In the genomic region with DNA sequence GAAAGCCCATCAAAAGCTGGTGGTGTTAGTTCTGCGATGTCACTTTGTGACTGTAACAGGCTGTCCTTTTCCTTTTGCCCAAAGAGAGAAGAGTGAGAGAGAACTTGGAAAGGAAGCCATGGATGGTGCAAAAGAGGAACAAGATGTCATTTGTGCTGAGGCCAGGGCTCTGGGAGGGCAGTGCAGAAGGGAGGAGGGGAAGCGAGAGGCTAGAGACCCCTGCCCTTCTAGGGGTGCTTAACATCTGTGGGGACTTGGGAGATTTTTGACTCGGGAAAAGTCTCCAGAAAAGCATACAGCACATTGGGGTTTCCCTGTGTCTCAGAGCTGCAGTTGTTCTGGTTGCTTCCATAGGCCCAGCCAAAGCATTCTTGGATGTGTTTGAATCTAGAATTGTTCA, we compare ENCODE assay signal across 16 cellular contexts. TPM values are rescaled to one million over a fixed set of nuclear protein-coding genes. Genes with fewer than 3 reads are reported as not detected.
DNase-seq lines count a peak whose midpoint lies in the region; ATAC-seq and TF ChIP-seq lines count a peak whose summit lies in the region.
"Had no signal": no experiment of that assay in that cellular context is flagged by ENCODE, and none has a peak within 500 bp of the region (broad histone marks: within the 10 kb centered on the region; RNA-seq: fewer than 3 reads in every experiment).

No MANE protein-coding gene starts in this region.

- TF ChIP-seq EP300 in sigmoid colon (IDR thresholded peaks at IDR 0.05) = no peak

- H3K4me1 ChIP-seq in sigmoid colon = no peaks in the 10 kb centered on the region
- H3K4me1 ChIP-seq: BLaER1, Caco-2 had no signal

- H3K9me3 Mint-ChIP-seq in glutamatergic neuron (ENCODE audit: unreplicated experiment) = peaks cover 9% of the 10 kb centered on the region
- H3K9me3 Mint-ChIP-seq in stimulated activated naive CD8-positive, alpha-beta T cell treated with anti-CD3 and anti-CD28 coated beads, Interleukin-15, amount 100 ng/mL, for 72 hours = peaks cover 0 to 13% of the 10 kb centered on the region in 2 donors

- no peak overlapping the region for H3K4me3 Mint-ChIP-seq in glutamatergic neuron (ENCODE audit: unreplicated experiment)
- H3K4me3 Mint-ChIP-seq in stimulated activated naive CD8-positive, alpha-beta T cell treated with anti-CD3 and anti-CD28 coated beads, Interleukin-15, amount 100 ng/mL, for 72 hours = no peak overlapping the region
- H3K4me3 Mint-ChIP-seq: CD8-positive, alpha-beta memory T cell had no signal

- 84 to 88% methylated on average over 3 of the region's 3 CpGs for WGBS in sigmoid colon, 2 donors

- peaks cover 14% of the 10 kb centered on the region for H3K27me3 Mint-ChIP-seq in glutamatergic neuron (ENCODE audit: unreplicated experiment)
- H3K27me3 Mint-ChIP-seq in stimulated activated naive CD8-positive, alpha-beta T cell treated with anti-CD3 and anti-CD28 coated beads, Interleukin-15, amount 100 ng/mL, for 72 hours = peaks cover 58% of the 10 kb centered on the region

- H3K27me3 ChIP-seq in sigmoid colon = no peaks in the 10 kb centered on the region
- H3K27me3 ChIP-seq: BLaER1 had no signal

- intact Hi-C loops in sigmoid colon (cut with DNase I) = no loop called here

- no peaks in the 10 kb centered on the region for H3K9me3 ChIP-seq in sigmoid colon
- H3K9me3 ChIP-seq: BLaER1, Caco-2 had no signal

- H3K27ac ChIP-seq in sigmoid colon = no peak overlapping the region
- H3K27ac ChIP-seq: BLaER1 had no signal

- H3K27ac Mint-ChIP-seq in glutamatergic neuron (ENCODE audit: unreplicated experiment) = peak overlapping the region; percentile 20
- peak overlapping the region in 1 of 2 donors; percentile 49 for H3K27ac Mint-ChIP-seq in stimulated activated naive CD8-positive, alpha-beta T cell treated with anti-CD3 and anti-CD28 coated beads, Interleukin-15, amount 100 ng/mL, for 72 hours

- ATAC-seq in stimulated activated naive CD8-positive, alpha-beta T cell treated with anti-CD3 and anti-CD28 coated beads, Interleukin-15, amount 100 ng/mL, for 72 hours = no peak
- ATAC-seq in GM21717 (IDR thresholded peaks at IDR 0.05; ENCODE audit: unreplicated experiment) = no peak
- ATAC-seq: HCT116, HepG2 had no signal

- TF ChIP-seq CTCF in glutamatergic neuron (IDR thresholded peaks at IDR 0.05; ENCODE audit: partially characterized antibody, unreplicated experiment) (no peak), sigmoid colon (IDR thresholded peaks at IDR 0.05) (no peak)

- peaks cover 10% of the 10 kb centered on the region for H3K4me1 Mint-ChIP-seq in glutamatergic neuron (ENCODE audit: low read depth, unreplicated experiment)
- H3K4me1 Mint-ChIP-seq in stimulated activated naive CD8-positive, alpha-beta T cell treated with anti-CD3 and anti-CD28 coated beads, Interleukin-15, amount 100 ng/mL, for 72 hours = no peaks in the 10 kb centered on the region
- H3K4me1 Mint-ChIP-seq: CD8-positive, alpha-beta memory T cell had no signal

- H3K36me3 Mint-ChIP-seq in glutamatergic neuron (ENCODE audit: unreplicated experiment) = peaks cover 9% of the 10 kb centered on the region

- no peaks in the 10 kb centered on the region for H3K36me3 ChIP-seq in sigmoid colon
- H3K36me3 ChIP-seq: BLaER1 had no signal

- TF ChIP-seq POLR2A in sigmoid colon (IDR thresholded peaks at IDR 0.05) = no peak

- H3K4me3 ChIP-seq in sigmoid colon = no peak overlapping the region
- H3K4me3 ChIP-seq: BLaER1 had no signal

- peak; percentile 38 for DNase-seq in activated CD8-positive, alpha-beta memory T cell treated with anti-CD3 and anti-CD28 coated beads for 24 hours
- DNase-seq in activated CD8-positive, alpha-beta memory T cell treated with anti-CD3 and anti-CD28 coated beads, Interleukin-2, amount 50 U/mL, for 4 hours = no peak
- no peak for DNase-seq in glutamatergic neuron
- DNase-seq in sigmoid colon = peak; percentile 12
- DNase-seq in stimulated activated naive CD8-positive, alpha-beta T cell treated with anti-CD3 and anti-CD28 coated beads, Interleukin-15, amount 100 ng/mL, for 72 hours = no peak
- no peak for DNase-seq in anterior cingulate cortex (lab: John Stamatoyannopoulos, UW)
- DNase-seq: 8988T; AML-193; Caco-2; CD8-positive, alpha-beta memory T cell; DND-41; GDM1 had no signal

RNA-seq across cellular contexts. Expression of gene ZBTB7C, which starts 49.6 kb away (rescaled TPM):
- 10.6 TPM for total RNA-seq in glutamatergic neuron (ENCODE audit: unreplicated experiment)
- total RNA-seq in sigmoid colon = 1 to 10 TPM in 1 of 4 donors, under 1 TPM in 3; 0.41 to 1.7 (median 0.60) TPM
- 10 to 100 TPM; 16.9 to 18.6 (median 18.5) TPM for polyA plus RNA-seq in sigmoid colon
- polyA plus RNA-seq: CD8-positive, alpha-beta memory T cell had no signal

Comparison
In these comparisons a context has a peak if more than half of its experiments do, and no peak if none do; other contexts are left out.
1. DNase-seq: peak in activated CD8-positive, alpha-beta memory T cell treated with anti-CD3 and anti-CD28 coated beads for 24 hours (single experiment) and sigmoid colon (single experiment); none in activated CD8-positive, alpha-beta memory T cell treated with anti-CD3 and anti-CD28 coated beads, Interleukin-2, amount 50 U/mL, for 4 hours (single experiment), glutamatergic neuron (single experiment), stimulated activated naive CD8-positive, alpha-beta T cell treated with anti-CD3 and anti-CD28 coated beads, Interleukin-15, amount 100 ng/mL, for 72 hours (0 of 2) and anterior cingulate cortex (0 of 58).